ENCODE assay signal across 14 cellular contexts in genomic region chr3:150063237-150063636, GRCh38.
"Had no signal": no experiment of that assay in that cellular context is flagged by ENCODE, and none has a peak within 500 bp of the region (broad histone marks: within the 10 kb centered on the region; RNA-seq: fewer than 3 reads in every experiment).

No MANE protein-coding gene starts in this region.

- ATAC-seq: activated CD8-positive, alpha-beta T cell treated with anti-CD3 and anti-CD28 coated beads, Interleukin-2, amount 10 ng/mL, durations not matched to agents 7 days and 5 days; stimulated activated naive CD8-positive, alpha-beta T cell treated with anti-CD3 and anti-CD28 coated beads, Interleukin-15, amount 100 ng/mL, for 72 hours; T-cell had no signal

- H3K27me3 ChIP-seq: thyroid gland had no signal

- H3K4me1 ChIP-seq: prostate gland had no signal

- H3K27ac Mint-ChIP-seq: activated CD8-positive, alpha-beta T cell treated with anti-CD3 and anti-CD28 coated beads, Interleukin-2, amount 10 ng/mL, durations not matched to agents 7 days and 5 days; activated naive CD4-positive, alpha-beta T cell treated with anti-CD3 and anti-CD28 coated beads for 36 hours; natural killer cell treated with Interleukin-12 subunit alpha and Interleukin-12 subunit beta and Interleukin-15 and Interleukin-18, amount 100 ng/mL, for 72 hours; stimulated activated naive CD8-positive, alpha-beta T cell treated with anti-CD3 and anti-CD28 coated beads, Interleukin-15, amount 100 ng/mL, for 72 hours; T-cell had no signal

- H3K4me3 ChIP-seq: prostate gland, thyroid gland had no signal

- H3K36me3 ChIP-seq: prostate gland, thyroid gland had no signal

- H3K9me3 ChIP-seq: prostate gland, thyroid gland had no signal

- DNase-seq: activated CD4-positive, alpha-beta T cell treated with anti-CD3 and anti-CD28 coated beads for 4 hours; activated CD8-positive, alpha-beta memory T cell treated with anti-CD3 and anti-CD28 coated beads, Interleukin-2, amount 50 U/mL, for 48 hours; activated CD8-positive, alpha-beta T cell treated with anti-CD3 and anti-CD28 coated beads, Interleukin-2, amount 10 ng/mL, durations not matched to agents 7 days and 5 days; activated naive CD4-positive, alpha-beta T cell treated with anti-CD3 and anti-CD28 coated beads for 36 hours; central memory CD4-positive, alpha-beta T cell; effector memory CD4-positive, alpha-beta T cell; stimulated activated CD4-positive, alpha-beta T cell treated with anti-CD3 and anti-CD28 coated beads, Interleukin-15, amount 100 ng/mL, for 24 hours; stimulated activated CD4-positive, alpha-beta T cell treated with anti-CD3 and anti-CD28 coated beads, Interleukin-4, amount 100 ng/mL, for 24 hours; stimulated activated naive CD8-positive, alpha-beta T cell treated with anti-CD3 and anti-CD28 coated beads, Interleukin-15, amount 100 ng/mL, for 72 hours; T-cell; T1000; thyroid gland had no signal

- H3K4me1 Mint-ChIP-seq: stimulated activated naive CD8-positive, alpha-beta T cell treated with anti-CD3 and anti-CD28 coated beads, Interleukin-15, amount 100 ng/mL, for 72 hours; T-cell had no signal

- H3K36me3 Mint-ChIP-seq: natural killer cell treated with Interleukin-12 subunit alpha and Interleukin-12 subunit beta and Interleukin-15 and Interleukin-18, amount 100 ng/mL, for 72 hours; T-cell had no signal

- H3K9me3 Mint-ChIP-seq: activated naive CD4-positive, alpha-beta T cell treated with anti-CD3 and anti-CD28 coated beads for 36 hours; natural killer cell treated with Interleukin-12 subunit alpha and Interleukin-12 subunit beta and Interleukin-15 and Interleukin-18, amount 100 ng/mL, for 72 hours; stimulated activated naive CD8-positive, alpha-beta T cell treated with anti-CD3 and anti-CD28 coated beads, Interleukin-15, amount 100 ng/mL, for 72 hours; T-cell had no signal

- H3K4me3 Mint-ChIP-seq: activated CD8-positive, alpha-beta T cell treated with anti-CD3 and anti-CD28 coated beads, Interleukin-2, amount 10 ng/mL, durations not matched to agents 7 days and 5 days; activated naive CD4-positive, alpha-beta T cell treated with anti-CD3 and anti-CD28 coated beads for 36 hours; natural killer cell treated with Interleukin-12 subunit alpha and Interleukin-12 subunit beta and Interleukin-15 and Interleukin-18, amount 100 ng/mL, for 72 hours; stimulated activated naive CD8-positive, alpha-beta T cell treated with anti-CD3 and anti-CD28 coated beads, Interleukin-15, amount 100 ng/mL, for 72 hours; T-cell had no signal
